In the genomic region with DNA sequence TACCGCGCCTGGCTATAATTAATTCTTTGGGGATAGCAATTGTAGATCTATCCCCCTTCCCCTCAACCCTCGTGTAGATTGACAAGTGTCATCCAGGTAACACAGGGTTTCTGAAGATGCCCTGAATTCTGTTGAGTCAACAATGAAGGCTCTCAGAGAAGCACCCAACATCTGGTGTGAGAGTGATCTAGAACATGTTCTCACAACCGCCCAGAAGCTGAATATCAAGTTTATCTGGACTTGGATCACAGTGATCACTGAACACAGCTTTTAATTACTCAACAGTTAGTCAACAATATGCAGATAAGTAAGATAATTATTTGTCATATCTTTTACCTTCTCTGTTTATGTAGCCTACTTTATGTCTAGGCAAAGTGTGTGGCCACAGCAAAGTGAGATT, we compare ENCODE assay signal across 17 cellular contexts.
DNase-seq lines count a peak whose midpoint lies in the region; ATAC-seq and TF ChIP-seq lines count a peak whose summit lies in the region.
"Had no signal": no experiment of that assay in that cellular context is flagged by ENCODE, and none has a peak within 500 bp of the region (broad histone marks: within the 10 kb centered on the region; RNA-seq: fewer than 3 reads in every experiment).

No MANE protein-coding gene starts in this region.

- DNase-seq in mammary epithelial cell = peak; percentile 3
- DNase-seq in MCF 10A (ENCODE audit: unreplicated experiment) = no peak
- peak; percentile 83 for DNase-seq in epithelial cell of esophagus (ENCODE audit: low read depth)
- DNase-seq in foreskin keratinocyte = no peak
- no peak for DNase-seq in progenitor cell of endocrine pancreas (ENCODE audit: low spot score, unreplicated experiment)
- DNase-seq in islet precursor cell = no peak
- no peak for DNase-seq in NCI-H1417 (lab: John Stamatoyannopoulos, UW)
- no peak for DNase-seq in HK-2 (ENCODE audit: unreplicated experiment)
- DNase-seq: 8988T; CD8-positive, alpha-beta memory T cell; COR-L47; DMS 273 treated with DMSO at 0.1 percent for 48 hours; DMS79; GDM1 had no signal

- H3K9me3 Mint-ChIP-seq in MCF 10A (ENCODE audit: unreplicated experiment) = no peaks in the 10 kb centered on the region
- H3K9me3 Mint-ChIP-seq in progenitor cell of endocrine pancreas (ENCODE audit: low read depth) = peaks cover 4% of the 10 kb centered on the region

- H3K4me1 Mint-ChIP-seq in MCF 10A (ENCODE audit: insufficient read depth, unreplicated experiment) (no peaks in the 10 kb centered on the region), progenitor cell of endocrine pancreas (ENCODE audit: low read depth) (no peaks in the 10 kb centered on the region)
- H3K4me1 Mint-ChIP-seq: B cell; CD8-positive, alpha-beta memory T cell had no signal

- in situ Hi-C loops in mammary epithelial cell (cut with MboI; ENCODE audit: low sequenced_read_pairs in 2 of 2) = no loop called here

- no peaks in the 10 kb centered on the region for H3K9me3 ChIP-seq in mammary epithelial cell (replicated peaks; ENCODE audit: insufficient read depth, low read length)
- H3K9me3 ChIP-seq: BLaER1 treated with 17β-estradiol and CSF1 and Interleukin-3, amounts not matched to agents 10 nM and 100 nM had no signal

- no peaks in the 10 kb centered on the region for H3K36me3 ChIP-seq in mammary epithelial cell (ENCODE audit: insufficient read depth, low read length)
- H3K36me3 ChIP-seq: BLaER1 treated with 17β-estradiol and CSF1 and Interleukin-3, amounts not matched to agents 10 nM and 100 nM had no signal

- no peaks in the 10 kb centered on the region for H4K20me1 ChIP-seq in mammary epithelial cell (ENCODE audit: insufficient read depth, low read length)
- H4K20me1 ChIP-seq: BLaER1 treated with 17β-estradiol and CSF1 and Interleukin-3, amounts not matched to agents 10 nM and 100 nM had no signal

- H3K79me2 ChIP-seq in mammary epithelial cell (ENCODE audit: insufficient read depth, low read length) = no peaks in the 10 kb centered on the region

- peak; percentile 53 for ATAC-seq in foreskin keratinocyte

- intact Hi-C loops in mammary epithelial cell (cut with micrococcal nuclease) = no loop called here
- intact Hi-C loops in MCF 10A (cut with micrococcal nuclease) = no loop called here

- no peak overlapping the region for H2AFZ ChIP-seq in mammary epithelial cell (ENCODE audit: low read depth, low read length)
- H2AFZ ChIP-seq: GM23248 had no signal

- no peak overlapping the region for H3K9ac ChIP-seq in mammary epithelial cell (ENCODE audit: insufficient read depth, low read length)
- H3K9ac ChIP-seq: BLaER1 treated with 17β-estradiol and CSF1 and Interleukin-3, amounts not matched to agents 10 nM and 100 nM; GM23248 had no signal

- dilution Hi-C loops in mammary epithelial cell (cut with HindIII; ENCODE audit: low sequenced_read_pairs) = no loop called here

- BruUV-seq in mammary epithelial cell (replicated peaks; lab: Mats Ljungman, UMichigan) (no TSS peak), MCF 10A (replicated peaks; lab: Mats Ljungman, UMichigan) (no TSS peak)

- H3K4me1 ChIP-seq in mammary epithelial cell (ENCODE audit: insufficient read depth, low read length) = no peaks in the 10 kb centered on the region
- no peaks in the 10 kb centered on the region for H3K4me1 ChIP-seq in foreskin keratinocyte
- H3K4me1 ChIP-seq: BLaER1 treated with 17β-estradiol and CSF1 and Interleukin-3, amounts not matched to agents 10 nM and 100 nM had no signal

- CTCF ChIA-PET in mammary epithelial cell (lab: Charles Lee; ENCODE audit: low non-redundant PET) = no interaction called here
- CTCF ChIA-PET in MCF 10A (lab: Yijun Ruan, JAX) = interaction anchor here (1.4 kb wide), 1 partner anchor 199 kb away, joined by 6 read pairs; no protein-coding TSS in a partner anchor

- H3K4me3 Mint-ChIP-seq in MCF 10A (ENCODE audit: unreplicated experiment) (no peak overlapping the region), progenitor cell of endocrine pancreas (ENCODE audit: low read depth) (no peak overlapping the region)
- H3K4me3 Mint-ChIP-seq: B cell; CD8-positive, alpha-beta memory T cell had no signal

- TF ChIP-seq CTCF in mammary epithelial cell (conservative IDR thresholded peaks at IDR 0.05 in 1 of 2, IDR thresholded peaks at IDR 0.05 in 1 of 2; ENCODE audit: extremely low read depth in 1 of 2, insufficient read depth in 1 of 2, low read depth in 1 of 2, low read length in 2 of 2) = no peak
- no peak for TF ChIP-seq CTCF in MCF 10A (IDR thresholded peaks at IDR 0.05; ENCODE audit: unreplicated experiment)
- TF ChIP-seq CTCF in epithelial cell of esophagus (IDR thresholded peaks at IDR 0.05; ENCODE audit: insufficient read depth, low read depth, low read length, missing control alignments) = no peak
- no peak for TF ChIP-seq CTCF in foreskin keratinocyte (conservative IDR thresholded peaks at IDR 0.05)
- TF ChIP-seq CTCF in progenitor cell of endocrine pancreas (IDR thresholded peaks at IDR 0.05; ENCODE audit: unreplicated experiment) = no peak

- no peak overlapping the region for H3K4me2 ChIP-seq in mammary epithelial cell (ENCODE audit: insufficient read depth, low read depth, low read length)
- H3K4me2 ChIP-seq: BLaER1 treated with 17β-estradiol and CSF1 and Interleukin-3, amounts not matched to agents 10 nM and 100 nM had no signal

- H3K27me3 Mint-ChIP-seq in MCF 10A (ENCODE audit: insufficient read depth, unreplicated experiment) = peaks cover 25% of the 10 kb centered on the region
- H3K27me3 Mint-ChIP-seq in progenitor cell of endocrine pancreas = no peaks in the 10 kb centered on the region
- H3K27me3 Mint-ChIP-seq: B cell; CD8-positive, alpha-beta memory T cell had no signal

- 96% methylated on average over 4 of the region's 4 CpGs for WGBS in mammary epithelial cell (ENCODE audit: low coverage, missing lambda C conversion rate)

- H3K27me3 ChIP-seq in mammary epithelial cell (ENCODE audit: insufficient read depth, low read length) (no peaks in the 10 kb centered on the region), foreskin keratinocyte (no peaks in the 10 kb centered on the region)
- H3K27me3 ChIP-seq: BLaER1 treated with 17β-estradiol and CSF1 and Interleukin-3, amounts not matched to agents 10 nM and 100 nM had no signal

- H3K27ac Mint-ChIP-seq in MCF 10A (ENCODE audit: low read depth, unreplicated experiment) (no peak overlapping the region), progenitor cell of endocrine pancreas (no peak overlapping the region)
- H3K27ac Mint-ChIP-seq: B cell; CD8-positive, alpha-beta memory T cell had no signal

- H3K36me3 Mint-ChIP-seq in MCF 10A (ENCODE audit: insufficient read depth, unreplicated experiment) = no peaks in the 10 kb centered on the region
- H3K36me3 Mint-ChIP-seq in progenitor cell of endocrine pancreas (ENCODE audit: insufficient read depth) = no peaks in the 10 kb centered on the region
- H3K36me3 Mint-ChIP-seq: CD8-positive, alpha-beta memory T cell had no signal

- POLR2A ChIA-PET in MCF 10A (lab: Yijun Ruan, JAX) = no interaction called here

- H3K27ac ChIP-seq in mammary epithelial cell (ENCODE audit: insufficient read depth, low read depth, low read length) (no peak overlapping the region), foreskin keratinocyte (no peak overlapping the region)
- H3K27ac ChIP-seq: BLaER1 treated with 17β-estradiol and CSF1 and Interleukin-3, amounts not matched to agents 10 nM and 100 nM; GM23248 had no signal

- H3K4me3 ChIP-seq in mammary epithelial cell (replicated peaks in 1 of 3; ENCODE audit: insufficient read depth in 1 of 3, low read depth in 2 of 3, low read length in 3 of 3) = no peak overlapping the region
- H3K4me3 ChIP-seq in epithelial cell of esophagus (ENCODE audit: low read length) = no peak overlapping the region
- H3K4me3 ChIP-seq: BLaER1 treated with 17β-estradiol and CSF1 and Interleukin-3, amounts not matched to agents 10 nM and 100 nM; GM23248 had no signal

Comparison
In these comparisons a context has a peak if more than half of its experiments do, and no peak if none do; other contexts are left out.
1. DNase-seq: peak in mammary epithelial cell (single experiment) and epithelial cell of esophagus (single experiment); none in MCF 10A (single experiment), foreskin keratinocyte (0 of 2), progenitor cell of endocrine pancreas (single experiment), islet precursor cell (single experiment), NCI-H1417 (0 of 3) and HK-2 (single experiment).